ENCODE assay signal across 9 cellular contexts in the genomic region with DNA sequence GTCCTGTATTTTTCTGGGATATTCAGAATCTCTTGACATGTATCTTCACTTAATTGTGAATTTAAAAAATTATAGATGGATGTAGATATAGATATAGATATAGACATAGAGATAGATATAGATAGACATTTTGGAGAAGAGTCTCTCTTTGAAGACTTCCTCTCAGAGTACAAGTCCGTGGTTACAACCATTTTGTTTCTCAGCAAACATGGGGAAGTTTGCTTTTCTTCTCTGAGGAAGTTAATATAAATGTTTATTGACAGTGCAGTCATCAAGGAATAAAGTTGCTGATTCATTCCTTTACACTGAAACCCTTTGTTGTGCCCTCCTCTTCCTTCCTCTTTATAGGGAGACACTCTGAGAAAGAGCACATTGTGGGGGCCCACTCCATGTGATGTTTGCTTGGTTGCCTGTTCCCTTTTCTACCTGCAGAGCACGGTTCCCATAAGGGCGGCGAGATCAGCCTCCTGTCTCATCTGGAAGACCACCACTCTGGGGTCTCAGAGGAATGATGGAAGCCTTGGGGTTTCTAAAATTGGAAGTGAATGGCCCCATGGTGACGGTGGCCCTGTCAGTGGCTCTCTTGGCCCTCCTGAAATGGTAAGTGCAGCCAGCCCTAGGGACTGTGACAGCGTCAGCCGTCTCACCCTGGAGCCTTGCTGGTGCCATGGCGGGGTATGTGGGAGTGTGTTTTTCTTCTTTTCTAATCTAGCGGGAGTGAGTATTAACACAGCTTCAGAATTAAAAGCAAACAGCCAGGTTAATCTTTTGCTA. TPM values are rescaled to one million over a fixed set of nuclear protein-coding genes. Genes with fewer than 3 reads are reported as not detected.
A peak's percentile ranks its signal among the peaks of the same experiment; 100 is the strongest.
DNase-seq lines count a peak whose midpoint lies in the region; ATAC-seq and TF ChIP-seq lines count a peak whose summit lies in the region.
"Had no signal": no experiment of that assay in that cellular context is flagged by ENCODE, and none has a peak within 500 bp of the region (broad histone marks: within the 10 kb centered on the region; RNA-seq: fewer than 3 reads in every experiment).

A gene (plus strand): TSS at position 385 of the 774 bp plus-strand sequence. CDS start 127 bp downstream, at position 512.

- DNase-seq in Right ventricle myocardium inferior (ENCODE audit: missing footprints) (peak; percentile 73), right atrium auricular region (ENCODE audit: low spot score) (no peak), MM.1S (no peak), astrocyte of the hippocampus (ENCODE audit: low read depth, low spot score) (peak; percentile 71), mesenteric fat pad (ENCODE audit: low spot score) (no peak), aorta (peak in 1 of 2 donors; percentile 54), HEK293T (ENCODE audit: extremely low spot score) (no peak), foreskin fibroblast (no peak)

- H3K4me2 ChIP-seq in MM.1S (ENCODE audit: low read depth, low read length): peak within 1 kb of the TSS; percentile 6; the same call in 1 of the 2 replicates

- H3K36me3 ChIP-seq in right atrium auricular region: no peaks in the 10 kb centered on the region
- H3K36me3 ChIP-seq in MM.1S (replicated peaks; ENCODE audit: insufficient read depth, low read length): no peaks in the 10 kb centered on the region
- H3K36me3 ChIP-seq in aorta (ENCODE audit: control insufficient read depth in 1 of 2, insufficient read depth in 2 of 2, low read length in 1 of 2): no peaks in the 10 kb centered on the region

- no peaks in the 10 kb centered on the region for H3K27me3 ChIP-seq in right atrium auricular region
- H3K27me3 ChIP-seq in MM.1S (replicated peaks; ENCODE audit: insufficient read depth, low read length): no peaks in the 10 kb centered on the region
- no peaks in the 10 kb centered on the region for H3K27me3 ChIP-seq in aorta (ENCODE audit: control insufficient read depth in 1 of 2, insufficient read depth in 2 of 2, low read length in 1 of 2)

- H3K9me3 ChIP-seq in right atrium auricular region (peaks cover 0 to under 1% of the 10 kb centered on the region in 2 donors), MM.1S (replicated peaks; ENCODE audit: insufficient read depth, low read length) (no peaks in the 10 kb centered on the region), aorta (ENCODE audit: control insufficient read depth, low read length) (no peaks in the 10 kb centered on the region)

- peak; percentile 87 for ATAC-seq in Right ventricle myocardium inferior
- ATAC-seq in aorta (ENCODE audit: low FRiP score): no peak

- intact Hi-C loops in Right ventricle myocardium inferior (cut with DNase I) (no loop called here), aorta (cut with DNase I) (no loop called here)

- peak within 1 kb of the TSS; percentile 29; the same call in 1 of the 2 replicates for H2AFZ ChIP-seq in MM.1S (ENCODE audit: low read length)

- H3K27ac ChIP-seq in right atrium auricular region (no peak within 1 kb of the TSS), MM.1S (ENCODE audit: low read length) (no peak within 1 kb of the TSS), aorta (ENCODE audit: low read depth in 1 of 2, low read length in 2 of 2) (no peak within 1 kb of the TSS)

- H3K9me2 ChIP-seq in MM.1S (replicated peaks; ENCODE audit: insufficient read depth, low read length): no peaks in the 10 kb centered on the region

- CTCF ChIA-PET in HEK293T (lab: Yijun Ruan, JAX): no interaction called here

- no peaks in the 10 kb centered on the region for H4K20me1 ChIP-seq in MM.1S (ENCODE audit: insufficient read depth, low read length)

- TF ChIP-seq CTCF in right atrium auricular region (IDR thresholded peaks at IDR 0.05): no peak
- TF ChIP-seq CTCF in MM.1S (IDR thresholded peaks at IDR 0.05; ENCODE audit: low read length): no peak
- no peak for TF ChIP-seq CTCF in foreskin fibroblast (IDR thresholded peaks at IDR 0.05; ENCODE audit: low read depth, low read length)

- H3K9ac ChIP-seq in MM.1S (ENCODE audit: low read length): no peak within 1 kb of the TSS

- POLR2A ChIA-PET in HEK293T (lab: Yijun Ruan, JAX): no interaction called here

- H3K4me1 ChIP-seq in right atrium auricular region (no peaks in the 10 kb centered on the region), MM.1S (ENCODE audit: low read length) (peaks cover 22% of the 10 kb centered on the region), aorta (ENCODE audit: control insufficient read depth in 1 of 2, insufficient read depth in 2 of 2, low read length in 2 of 2) (no peaks in the 10 kb centered on the region)
- H3K4me1 ChIP-seq: Caco-2 had no signal

- H3K79me2 ChIP-seq in MM.1S (ENCODE audit: low read length): no peaks in the 10 kb centered on the region

- 65 to 73% methylated on average over 9 of the region's 9 CpGs for WGBS in aorta, 2 donors

- H3K4me3 ChIP-seq in right atrium auricular region (peak within 1 kb of the TSS in 1 of 2 donors; percentile 16), MM.1S (ENCODE audit: low read length) (no peak within 1 kb of the TSS), aorta (ENCODE audit: low read length in 2 of 2) (no peak within 1 kb of the TSS), foreskin fibroblast (ENCODE audit: low read depth in 1 of 2, low read length in 2 of 2) (no peak within 1 kb of the TSS)

- H3F3A ChIP-seq in MM.1S (ENCODE audit: insufficient read depth, low read length): no peaks in the 10 kb centered on the region

TF ChIP-seq in HEK293T, 16 proteins besides CTCF, POLR2A, EP300 and RAD21:
- no peak for TF ChIP-seq HDGF (IDR thresholded peaks at IDR 0.05; ENCODE audit: borderline replicate concordance)
- TF ChIP-seq, protein P1, sequence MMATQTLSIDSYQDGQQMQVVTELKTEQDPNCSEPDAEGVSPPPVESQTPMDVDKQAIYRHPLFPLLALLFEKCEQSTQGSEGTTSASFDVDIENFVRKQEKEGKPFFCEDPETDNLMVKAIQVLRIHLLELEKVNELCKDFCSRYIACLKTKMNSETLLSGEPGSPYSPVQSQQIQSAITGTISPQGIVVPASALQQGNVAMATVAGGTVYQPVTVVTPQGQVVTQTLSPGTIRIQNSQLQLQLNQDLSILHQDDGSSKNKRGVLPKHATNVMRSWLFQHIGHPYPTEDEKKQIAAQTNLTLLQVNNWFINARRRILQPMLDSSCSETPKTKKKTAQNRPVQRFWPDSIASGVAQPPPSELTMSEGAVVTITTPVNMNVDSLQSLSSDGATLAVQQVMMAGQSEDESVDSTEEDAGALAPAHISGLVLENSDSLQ (IDR thresholded peaks at IDR 0.05): no peak
- no peak for TF ChIP-seq LEF1 (IDR thresholded peaks at IDR 0.05; ENCODE audit: borderline replicate concordance)
- TF ChIP-seq CTBP1 (IDR thresholded peaks at IDR 0.05; ENCODE audit: borderline replicate concordance): no peak
- no peak for TF ChIP-seq SP1 (IDR thresholded peaks at IDR 0.05)
- no peak for TF ChIP-seq FOXA1 (IDR thresholded peaks at IDR 0.05)
- TF ChIP-seq TARDBP (IDR thresholded peaks at IDR 0.05): no peak
- no peak for TF ChIP-seq L3MBTL2 (conservative IDR thresholded peaks at IDR 0.05)
- no peak for TF ChIP-seq FOXM1 (IDR thresholded peaks at IDR 0.05; ENCODE audit: borderline replicate concordance)
- no peak for TF ChIP-seq ZNF384 (IDR thresholded peaks at IDR 0.05)
- TF ChIP-seq SUZ12 (IDR thresholded peaks at IDR 0.05): no peak
- TF ChIP-seq FOXK2 (IDR thresholded peaks at IDR 0.05): no peak
- no peak for TF ChIP-seq ELF4 (IDR thresholded peaks at IDR 0.05)
- no peak for TF ChIP-seq BHLHE40 (IDR thresholded peaks at IDR 0.05; ENCODE audit: borderline replicate concordance)

RNA-seq across cellular contexts. Expression of the gene that starts here (rescaled TPM):
- total RNA-seq in Right ventricle myocardium inferior (6.0 TPM), right atrium auricular region (10 to 100 TPM in 1 of 2 donors, 1 to 10 TPM in 1; 4.6 to 15.3 TPM), mesenteric fat pad (35.2 TPM), aorta (10 to 100 TPM; 22.1 to 24.5 TPM)
- 10 to 100 TPM in 1 of 2 donors, 1 to 10 TPM in 1; 5.5 to 11.6 TPM for polyA plus RNA-seq in aorta

Comparison
In these comparisons a context has a peak if more than half of its experiments do, and no peak if none do; other contexts are left out.
1. DNase-seq: peak in Right ventricle myocardium inferior (single experiment) and astrocyte of the hippocampus (single experiment); none in right atrium auricular region (single experiment), MM.1S (single experiment), mesenteric fat pad (single experiment), HEK293T (single experiment) and foreskin fibroblast (0 of 2).